5 cellular contexts compared by ENCODE assay signal in genomic region chr3:81033185-81033584, GRCh38.
"Had no signal": no experiment of that assay in that cellular context is flagged by ENCODE, and none has a peak within 500 bp of the region (broad histone marks: within the 10 kb centered on the region; RNA-seq: fewer than 3 reads in every experiment).

No MANE protein-coding gene starts in this region.

- ATAC-seq: GM23338 had no signal

- H3K4me3 ChIP-seq: GM23338 had no signal

- H3K4me2 ChIP-seq: GM23338 had no signal

- H3K27ac Mint-ChIP-seq: GM23338, H9, IgD-negative memory B cell had no signal

- H3K4me1 Mint-ChIP-seq: GM23338, H9, IgD-negative memory B cell had no signal

- H3K9me3 Mint-ChIP-seq: GM23338, H9 had no signal

- H3K27me3 Mint-ChIP-seq: IgD-negative memory B cell had no signal

- DNase-seq: H9, HCEC 1CT, KBM-7 had no signal

- H3K4me3 Mint-ChIP-seq: GM23338, H9, IgD-negative memory B cell had no signal

- H2AFZ ChIP-seq: GM23338 had no signal
